In genomic region chr10:114367041-114367675, GRCh38 we compare ENCODE assay signal across 1 cellular context.
TF ChIP-seq lines count a peak whose summit lies in the region.

No MANE protein-coding gene starts in this region.

TF ChIP-seq in HCT116, 20 proteins besides CTCF, POLR2A, EP300 and RAD21:
- TF ChIP-seq ZFX (IDR thresholded peaks at IDR 0.05) (0 out of 2 replicates have a peak, but pooled peaks have one; percentile 7), ELF1 (IDR thresholded peaks at IDR 0.05; ENCODE audit: borderline replicate concordance, low read depth) (no peak)
